23 cellular contexts compared by ENCODE assay signal in genomic region chr20:54415967-54416366, GRCh38.
"Had no signal": no experiment of that assay in that cellular context is flagged by ENCODE, and none has a peak within 500 bp of the region (broad histone marks: within the 10 kb centered on the region; RNA-seq: fewer than 3 reads in every experiment).

No MANE protein-coding gene starts in this region.

- DNase-seq: stimulated activated CD4-positive, alpha-beta T cell treated with anti-CD3 and anti-CD28 coated beads, Interleukin-2, amount 100 ng/mL, for 48 hours; stimulated activated CD4-positive, alpha-beta T cell treated with anti-CD3 and anti-CD28 coated beads, Interleukin-4, amount 100 ng/mL, for 1 hour; stimulated activated CD4-positive, alpha-beta T cell treated with anti-CD3 and anti-CD28 coated beads, Interleukin-4, amount 100 ng/mL, for 24 hours; stimulated activated CD4-positive, alpha-beta T cell treated with anti-CD3 and anti-CD28 coated beads, Interleukin-4, amount 100 ng/mL, for 4 hours; stimulated activated CD8-positive, alpha-beta memory T cell treated with anti-CD3 and anti-CD28 coated beads, Interleukin-4, amount 100 ng/mL, for 48 hours; stimulated activated naive B cell treated with anti-CD40 and anti-IgM and Interleukin-4, amounts not matched to agents 10 μg/mL and 1 μg/mL and 100 μg/mL, for 72 hours; stimulated activated naive CD4-positive, alpha-beta T cell; stimulated activated naive CD4-positive, alpha-beta T cell treated with Interleukin-2 at 50 U/mL for 16 hours; stimulated activated naive CD8-positive, alpha-beta T cell treated with anti-CD3 and anti-CD28 coated beads, Interleukin-15, amount 100 ng/mL, for 72 hours; stimulated activated naive CD8-positive, alpha-beta T cell treated with anti-CD3 and anti-CD28 coated beads, Interleukin-15, Interleukin-2, amounts not matched to agents 100 U/mL and 50 U/mL, for 24 hours; stomach; substantia nigra; testis; thyroid gland; tibial artery; transverse colon; trophoblast cell; upper lobe of left lung; upper lobe of right lung; uterus had no signal

- FAIRE-seq: urothelium cell line had no signal

- ATAC-seq: stimulated activated effector memory CD8-positive, alpha-beta T cell treated with anti-CD3 and anti-CD28 coated beads, Interleukin-12 subunit alpha, Interleukin-12 subunit beta, amount 100 ng/mL, for 72 hours; stimulated activated memory B cell treated with anti-CD40 and anti-IgM and Interleukin-4, amounts not matched to agents 10 μg/mL and 1 μg/mL and 100 μg/mL, for 72 hours; stimulated activated naive B cell treated with anti-CD40 and anti-IgM and Interleukin-4, amounts not matched to agents 10 μg/mL and 1 μg/mL and 100 μg/mL, for 72 hours; stimulated activated naive CD8-positive, alpha-beta T cell treated with anti-CD3 and anti-CD28 coated beads, Interleukin-15, amount 100 ng/mL, for 72 hours; stimulated activated naive CD8-positive, alpha-beta T cell treated with anti-CD3 and anti-CD28 coated beads, Interleukin-15, Interleukin-2, amounts not matched to agents 100 U/mL and 50 U/mL, for 24 hours; upper lobe of right lung had no signal
